In the genomic region with DNA sequence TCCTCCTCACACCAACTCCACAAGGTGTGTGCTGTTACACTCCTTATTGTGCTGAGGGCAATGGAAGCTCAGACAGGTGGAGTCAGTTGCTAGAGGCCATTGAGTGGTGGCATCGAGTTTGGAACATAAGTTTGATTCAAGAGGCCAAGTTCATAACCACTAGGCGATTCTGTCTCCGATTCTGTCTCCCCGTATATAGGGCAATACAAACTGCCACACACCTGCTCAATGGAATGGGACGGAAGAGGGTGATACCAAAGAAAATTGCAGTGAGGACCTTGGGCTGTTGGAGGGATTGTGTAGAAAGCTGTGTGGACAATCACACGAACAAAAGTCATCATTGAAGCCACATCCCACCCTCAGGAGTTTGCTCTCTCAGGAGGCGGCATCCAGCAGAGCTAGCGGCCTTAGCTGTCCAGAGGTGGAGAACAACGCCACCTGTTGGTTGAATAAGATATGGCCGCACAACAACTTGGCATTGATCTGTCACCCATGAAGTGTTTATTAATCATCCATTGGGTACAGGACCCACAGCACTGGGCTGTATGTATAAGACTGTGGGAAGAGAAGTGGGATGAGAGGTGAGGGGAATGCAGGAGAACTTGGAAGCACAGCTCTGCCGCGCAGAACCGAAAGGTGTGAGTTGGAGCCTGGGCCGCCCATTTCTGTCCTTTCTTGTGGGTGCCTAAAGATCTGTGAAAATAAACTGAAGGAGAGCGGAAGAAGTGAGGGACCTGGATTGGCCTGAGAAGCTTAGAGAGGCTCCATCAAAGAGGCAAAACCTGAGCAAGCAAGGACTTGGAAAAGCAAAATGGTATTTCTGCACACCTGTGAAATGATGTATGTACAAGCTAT, we compare ENCODE assay signal across 8 cellular contexts.
DNase-seq lines count a peak whose midpoint lies in the region; ATAC-seq lines count a peak whose summit lies in the region.

No MANE protein-coding gene starts in this region.

- no peak overlapping the region for H3K27ac Mint-ChIP-seq in effector memory CD8-positive, alpha-beta T cell
- H3K27ac Mint-ChIP-seq in stimulated activated effector memory CD8-positive, alpha-beta T cell treated with anti-CD3 and anti-CD28 coated beads, Interleukin-12 subunit alpha, Interleukin-12 subunit beta, amount 100 ng/mL, for 72 hours: no peak overlapping the region

- DNase-seq in DMS153 treated with DMSO at 0.1 percent for 48 hours (lab: John Stamatoyannopoulos, UW; ENCODE audit: unreplicated experiment) (peak; percentile 17), DMS153 (lab: John Stamatoyannopoulos, UW) (no peak), NCI-H446 treated with DMSO at 0.1 percent for 48 hours (lab: John Stamatoyannopoulos, UW) (peak; percentile 4), middle frontal gyrus (ENCODE audit: extremely low spot score, low spot score) (peak; percentile 78)
- peak; percentile 29 for DNase-seq in activated CD4-positive, alpha-beta T cell treated with anti-CD3 and anti-CD28 coated beads, Interleukin-2, amount 50 U/mL, for 1 hour
- DNase-seq in effector memory CD8-positive, alpha-beta T cell: peak; percentile 41 to 46 (median 46)
- peak; percentile 45 to 78 for DNase-seq in stimulated activated effector memory CD8-positive, alpha-beta T cell treated with anti-CD3 and anti-CD28 coated beads, Interleukin-12 subunit alpha, Interleukin-12 subunit beta, amount 100 ng/mL, for 72 hours (ENCODE audit: low spot score in 2 of 2)

- peak; percentile 63 for ATAC-seq in HG03045 (IDR thresholded peaks at IDR 0.05; ENCODE audit: unreplicated experiment)
- peak; percentile 72 for ATAC-seq in effector memory CD8-positive, alpha-beta T cell (replicated peaks)
- ATAC-seq in stimulated activated effector memory CD8-positive, alpha-beta T cell treated with anti-CD3 and anti-CD28 coated beads, Interleukin-12 subunit alpha, Interleukin-12 subunit beta, amount 100 ng/mL, for 72 hours: peak; percentile 75

- H3K4me1 Mint-ChIP-seq in effector memory CD8-positive, alpha-beta T cell (ENCODE audit: low read depth in 2 of 2): peaks cover 0 to 5% of the 10 kb centered on the region in 2 donors
- H3K4me1 Mint-ChIP-seq in stimulated activated effector memory CD8-positive, alpha-beta T cell treated with anti-CD3 and anti-CD28 coated beads, Interleukin-12 subunit alpha, Interleukin-12 subunit beta, amount 100 ng/mL, for 72 hours: no peaks in the 10 kb centered on the region

- H3K36me3 Mint-ChIP-seq in effector memory CD8-positive, alpha-beta T cell (ENCODE audit: insufficient read depth): no peaks in the 10 kb centered on the region
- no peaks in the 10 kb centered on the region for H3K36me3 Mint-ChIP-seq in stimulated activated effector memory CD8-positive, alpha-beta T cell treated with anti-CD3 and anti-CD28 coated beads, Interleukin-12 subunit alpha, Interleukin-12 subunit beta, amount 100 ng/mL, for 72 hours

- peaks cover 46 to 78% of the 10 kb centered on the region in 2 donors for H3K27me3 Mint-ChIP-seq in effector memory CD8-positive, alpha-beta T cell

- no peak overlapping the region for H3K4me3 Mint-ChIP-seq in effector memory CD8-positive, alpha-beta T cell
- H3K4me3 Mint-ChIP-seq in stimulated activated effector memory CD8-positive, alpha-beta T cell treated with anti-CD3 and anti-CD28 coated beads, Interleukin-12 subunit alpha, Interleukin-12 subunit beta, amount 100 ng/mL, for 72 hours: no peak overlapping the region

- no peaks in the 10 kb centered on the region for H3K9me3 Mint-ChIP-seq in effector memory CD8-positive, alpha-beta T cell
- H3K9me3 Mint-ChIP-seq in stimulated activated effector memory CD8-positive, alpha-beta T cell treated with anti-CD3 and anti-CD28 coated beads, Interleukin-12 subunit alpha, Interleukin-12 subunit beta, amount 100 ng/mL, for 72 hours: no peaks in the 10 kb centered on the region
